Comparison of ENCODE assay signal across 26 cellular contexts in the genomic region with DNA sequence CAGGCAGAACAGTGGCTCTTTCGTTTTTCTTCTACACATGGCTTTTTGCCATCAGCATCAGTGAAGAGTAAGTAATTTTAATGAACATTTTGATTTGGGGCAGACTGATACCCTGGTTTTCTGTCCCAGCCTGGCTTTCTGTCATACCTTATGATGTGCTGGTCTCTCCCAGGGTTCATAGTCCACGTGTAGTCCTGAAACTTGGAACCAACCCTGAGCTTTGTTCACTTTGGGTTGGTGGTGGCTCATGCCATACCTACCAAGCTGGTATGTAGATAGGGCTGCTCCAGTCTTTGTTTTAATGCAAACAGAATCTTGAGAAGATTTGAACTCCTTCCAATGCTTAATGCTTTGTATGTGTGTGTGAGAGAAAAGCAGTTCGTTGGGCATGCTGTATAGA.
"Had no signal": no experiment of that assay in that cellular context is flagged by ENCODE, and none has a peak within 500 bp of the region (broad histone marks: within the 10 kb centered on the region; RNA-seq: fewer than 3 reads in every experiment).

No MANE protein-coding gene starts in this region.

- ATAC-seq: activated naive CD4-positive, alpha-beta T cell treated with anti-CD3 and anti-CD28 coated beads, Interleukin-2, amount 50 U/mL, for 72 hours; activated T-cell treated with anti-CD3 and anti-CD28 coated beads, Interleukin-2, amount 50 U/mL, for 72 hours; esophagus mucosa had no signal

- DNase-seq: activated CD4-positive, alpha-beta memory T cell treated with anti-CD3 and anti-CD28 coated beads, Interleukin-2, amount 10 ng/mL, durations not matched to agents 7 days and 5 days; activated CD4-positive, alpha-beta T cell treated with anti-CD3 and anti-CD28 coated beads for 1 hour; activated CD4-positive, alpha-beta T cell treated with anti-CD3 and anti-CD28 coated beads for 4 hours; activated CD4-positive, alpha-beta T cell treated with anti-CD3 and anti-CD28 coated beads, Interleukin-2, amount 10 ng/mL, durations not matched to agents 7 days and 5 days; activated CD4-positive, alpha-beta T cell treated with anti-CD3 and anti-CD28 coated beads, Interleukin-2, amount 50 U/mL, for 4 hours; activated CD8-positive, alpha-beta memory T cell treated with anti-CD3 and anti-CD28 coated beads, Interleukin-2, amount 50 U/mL, for 48 hours; activated gamma-delta T cell; activated naive CD4-positive, alpha-beta T cell; activated naive CD4-positive, alpha-beta T cell treated with anti-CD3 and anti-CD28 coated beads, Interleukin-2, amount 10 ng/mL, durations not matched to agents 7 days and 5 days; activated naive CD8-positive, alpha-beta T cell treated with anti-CD3 and anti-CD28 coated beads, Interleukin-2, amount 10 ng/mL, durations not matched to agents 7 days and 5 days; activated T-cell treated with anti-CD3 and anti-CD28 coated beads for 4 hours; activated T-cell treated with anti-CD3 and anti-CD28 coated beads, Interleukin-2, amount 50 U/mL, for 24 hours; activated T-cell treated with anti-CD3 and anti-CD28 coated beads, Interleukin-2, amount 50 U/mL, for 72 hours; central memory CD4-positive, alpha-beta T cell; cerebellar nuclear complex; colonic mucosa; effector CD8-positive, alpha-beta T cell; foreskin fibroblast; T-helper 2 cell had no signal

- H3K36me3 ChIP-seq: breast epithelium had no signal

- H3K4me3 ChIP-seq: ascending aorta, breast epithelium, cardiac muscle cell, colonic mucosa had no signal

- FAIRE-seq: frontal cortex had no signal

- H3K27me3 ChIP-seq: ascending aorta, breast epithelium, cardiac muscle cell, colonic mucosa had no signal

- H3K9me3 ChIP-seq: ascending aorta, breast epithelium, colonic mucosa had no signal

- H3K27ac Mint-ChIP-seq: activated CD4-positive, alpha-beta memory T cell treated with anti-CD3 and anti-CD28 coated beads, Interleukin-2, amount 10 ng/mL, durations not matched to agents 7 days and 5 days; activated CD4-positive, alpha-beta T cell treated with anti-CD3 and anti-CD28 coated beads, Interleukin-2, amount 10 ng/mL, durations not matched to agents 7 days and 5 days; activated naive CD4-positive, alpha-beta T cell treated with anti-CD3 and anti-CD28 coated beads, Interleukin-2, amount 10 ng/mL, durations not matched to agents 7 days and 5 days; activated naive CD8-positive, alpha-beta T cell treated with anti-CD3 and anti-CD28 coated beads, Interleukin-2, amount 10 ng/mL, durations not matched to agents 7 days and 5 days; activated T-cell treated with anti-CD3 and anti-CD28 coated beads, Interleukin-2, amount 50 U/mL, for 24 hours; activated T-cell treated with anti-CD3 and anti-CD28 coated beads, Interleukin-2, amount 50 U/mL, for 72 hours; brain had no signal

- H3K4me3 Mint-ChIP-seq: activated CD4-positive, alpha-beta memory T cell treated with anti-CD3 and anti-CD28 coated beads, Interleukin-2, amount 10 ng/mL, durations not matched to agents 7 days and 5 days; activated CD4-positive, alpha-beta T cell treated with anti-CD3 and anti-CD28 coated beads, Interleukin-2, amount 10 ng/mL, durations not matched to agents 7 days and 5 days; activated naive CD4-positive, alpha-beta T cell treated with anti-CD3 and anti-CD28 coated beads, Interleukin-2, amount 10 ng/mL, durations not matched to agents 7 days and 5 days; activated naive CD8-positive, alpha-beta T cell treated with anti-CD3 and anti-CD28 coated beads, Interleukin-2, amount 10 ng/mL, durations not matched to agents 7 days and 5 days; activated T-cell treated with anti-CD3 and anti-CD28 coated beads, Interleukin-2, amount 50 U/mL, for 24 hours; activated T-cell treated with anti-CD3 and anti-CD28 coated beads, Interleukin-2, amount 50 U/mL, for 72 hours; brain had no signal

- H3K27me3 Mint-ChIP-seq: activated CD4-positive, alpha-beta memory T cell treated with anti-CD3 and anti-CD28 coated beads, Interleukin-2, amount 10 ng/mL, durations not matched to agents 7 days and 5 days; activated CD4-positive, alpha-beta T cell treated with anti-CD3 and anti-CD28 coated beads, Interleukin-2, amount 10 ng/mL, durations not matched to agents 7 days and 5 days; activated naive CD4-positive, alpha-beta T cell treated with anti-CD3 and anti-CD28 coated beads, Interleukin-2, amount 10 ng/mL, durations not matched to agents 7 days and 5 days; activated naive CD8-positive, alpha-beta T cell treated with anti-CD3 and anti-CD28 coated beads, Interleukin-2, amount 10 ng/mL, durations not matched to agents 7 days and 5 days; activated T-cell treated with anti-CD3 and anti-CD28 coated beads, Interleukin-2, amount 50 U/mL, for 24 hours had no signal

- H3K27ac ChIP-seq: ascending aorta, breast epithelium, cardiac muscle cell, colonic mucosa had no signal

- H3K9me3 Mint-ChIP-seq: activated CD4-positive, alpha-beta memory T cell treated with anti-CD3 and anti-CD28 coated beads, Interleukin-2, amount 10 ng/mL, durations not matched to agents 7 days and 5 days; activated CD4-positive, alpha-beta T cell treated with anti-CD3 and anti-CD28 coated beads, Interleukin-2, amount 10 ng/mL, durations not matched to agents 7 days and 5 days; activated naive CD4-positive, alpha-beta T cell treated with anti-CD3 and anti-CD28 coated beads, Interleukin-2, amount 10 ng/mL, durations not matched to agents 7 days and 5 days; activated naive CD4-positive, alpha-beta T cell treated with anti-CD3 and anti-CD28 coated beads, Interleukin-2, amount 50 U/mL, for 72 hours; activated naive CD8-positive, alpha-beta T cell treated with anti-CD3 and anti-CD28 coated beads, Interleukin-2, amount 10 ng/mL, durations not matched to agents 7 days and 5 days; activated T-cell treated with anti-CD3 and anti-CD28 coated beads, Interleukin-2, amount 50 U/mL, for 24 hours; activated T-cell treated with anti-CD3 and anti-CD28 coated beads, Interleukin-2, amount 50 U/mL, for 72 hours; brain had no signal

- H3K4me1 ChIP-seq: colonic mucosa had no signal
